ENCODE assay signal across 1 cellular context in the genomic region with DNA sequence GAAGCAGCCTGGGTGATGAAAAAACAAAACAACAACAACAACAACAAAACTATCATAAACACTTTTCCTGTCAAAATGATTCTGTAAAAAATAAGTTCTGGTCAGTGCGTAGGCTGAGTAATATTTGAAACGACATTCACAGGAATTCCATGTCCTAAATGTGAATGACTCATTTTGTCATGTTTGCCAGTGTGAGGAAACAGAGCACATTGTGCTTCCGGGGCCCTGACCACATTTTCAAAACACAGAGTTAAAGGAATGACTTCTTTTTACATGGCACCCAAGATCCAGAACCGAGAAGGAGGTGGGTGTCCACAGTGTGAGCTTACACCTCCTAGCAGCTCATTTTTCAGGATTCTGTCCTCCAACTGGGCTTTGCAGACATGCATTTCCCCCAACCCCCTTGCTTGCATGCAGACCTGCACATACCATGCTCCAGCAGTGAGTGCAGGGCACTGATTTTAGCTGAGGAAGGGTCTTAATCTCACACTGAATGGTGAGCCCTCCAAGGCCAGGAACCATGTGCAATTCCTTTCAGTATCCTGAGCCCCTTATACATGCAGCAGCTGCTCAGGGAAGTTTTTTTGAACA.
TF ChIP-seq lines count a peak whose summit lies in the region.

No MANE protein-coding gene starts in this region.

TF ChIP-seq in HepG2, 621 proteins besides CTCF, POLR2A, EP300 and RAD21:
- no peak for TF ChIP-seq SNAPC2 (CRISPR knock-in tag; IDR thresholded peaks at IDR 0.05)
- no peak for TF ChIP-seq ZBTB21 (CRISPR knock-in tag; IDR thresholded peaks at IDR 0.05)
- TF ChIP-seq FOSL2 (CRISPR knock-in tag; IDR thresholded peaks at IDR 0.05): peak; percentile 36; the same call in 1 of the 2 replicates
- no peak for TF ChIP-seq CREB1 (IDR thresholded peaks at IDR 0.05)
- TF ChIP-seq CREB1 (CRISPR knock-in tag; IDR thresholded peaks at IDR 0.05): no peak
- TF ChIP-seq TGIF2 (CRISPR knock-in tag; IDR thresholded peaks at IDR 0.05): no peak
- no peak for TF ChIP-seq GABPA (IDR thresholded peaks at IDR 0.05; ENCODE audit: low read depth, low read length)
- 0 out of 2 replicates have a peak, but pooled peaks have one; percentile 16 for TF ChIP-seq GABPA (CRISPR knock-in tag; IDR thresholded peaks at IDR 0.05; ENCODE audit: low read depth)
